In genomic region chr6:163419413-163420314, GRCh38 we compare ENCODE assay signal across 9 cellular contexts.
DNase-seq lines count a peak whose midpoint lies in the region; ATAC-seq, FAIRE-seq and TF ChIP-seq lines count a peak whose summit lies in the region.
"Had no signal": no experiment of that assay in that cellular context is flagged by ENCODE, and none has a peak within 500 bp of the region (broad histone marks: within the 10 kb centered on the region; RNA-seq: fewer than 3 reads in every experiment).

No MANE protein-coding gene starts in this region.

- no peak for ATAC-seq in RWPE2 (ENCODE audit: low read depth)
- no peak for ATAC-seq in effector memory CD8-positive, alpha-beta T cell (replicated peaks)

- FAIRE-seq in D721Med (lab: Jason Lieb, UNC) (peak; percentile 32), urothelium cell line (lab: Jason Lieb, UNC) (no peak)

- H3K27ac Mint-ChIP-seq in effector memory CD8-positive, alpha-beta T cell = no peak overlapping the region

- H3K27me3 Mint-ChIP-seq in effector memory CD8-positive, alpha-beta T cell = no peaks in the 10 kb centered on the region

- H3K4me1 ChIP-seq in RWPE2 (ENCODE audit: insufficient read depth, poor library complexity, severe bottlenecking) (peaks cover 6% of the 10 kb centered on the region), rectal smooth muscle tissue (ENCODE audit: control insufficient read depth, insufficient read depth, low read length) (peaks cover 13% of the 10 kb centered on the region)

- TF ChIP-seq CTCF in D721Med (IDR thresholded peaks at IDR 0.05; ENCODE audit: insufficient read depth, missing control alignments) (peak; percentile 5), RWPE2 (IDR thresholded peaks at IDR 0.05; ENCODE audit: poor library complexity, severe bottlenecking) (peak; percentile 13)

- H3K9me3 Mint-ChIP-seq in effector memory CD8-positive, alpha-beta T cell = no peaks in the 10 kb centered on the region

- H3K9ac ChIP-seq in rectal smooth muscle tissue (ENCODE audit: low read length) = no peak overlapping the region

- H3K36me3 ChIP-seq in RWPE2 (ENCODE audit: low read depth) (peaks cover 9% of the 10 kb centered on the region; the same call in 1 of the 2 replicates), rectal smooth muscle tissue (ENCODE audit: control insufficient read depth, insufficient read depth, low read length) (no peaks in the 10 kb centered on the region)

- no peak for DNase-seq in D721Med (ENCODE audit: insufficient read length, low spot score)
- no peak for DNase-seq in RWPE2 (ENCODE audit: low spot score)
- DNase-seq in fibroblast of peridontal ligament (ENCODE audit: extremely low read depth) = peak; percentile 73
- DNase-seq in epidermal melanocyte (ENCODE audit: insufficient read length, low spot score) = no peak
- no peak for DNase-seq in DMS53 treated with DMSO at 0.1 percent for 48 hours (lab: John Stamatoyannopoulos, UW; ENCODE audit: unreplicated experiment)
- DNase-seq in effector memory CD8-positive, alpha-beta T cell = no peak
- DNase-seq in urothelium cell line (ENCODE audit: low spot score) = no peak
- DNase-seq: activated CD4-positive, alpha-beta T cell treated with anti-CD3 and anti-CD28 coated beads for 4 hours had no signal

- no peak overlapping the region for H3K4me3 Mint-ChIP-seq in effector memory CD8-positive, alpha-beta T cell

- H3K27ac ChIP-seq in RWPE2 (ENCODE audit: poor library complexity, severe bottlenecking) = peak overlapping the region; percentile 92
- peak overlapping the region; percentile 42 for H3K27ac ChIP-seq in rectal smooth muscle tissue (ENCODE audit: low read depth, low read length)

- H3K4me3 ChIP-seq in RWPE2 (ENCODE audit: severe bottlenecking) (peak overlapping the region; percentile 10), rectal smooth muscle tissue (ENCODE audit: low read length) (no peak overlapping the region)

- H3K4me1 Mint-ChIP-seq in effector memory CD8-positive, alpha-beta T cell (ENCODE audit: low read depth in 2 of 2) = peaks cover 31 to 45% of the 10 kb centered on the region in 2 donors

- H3K27me3 ChIP-seq in RWPE2 (ENCODE audit: insufficient read depth, poor library complexity, severe bottlenecking) (no peaks in the 10 kb centered on the region), rectal smooth muscle tissue (ENCODE audit: control insufficient read depth, insufficient read depth, low read length) (no peaks in the 10 kb centered on the region)

- H3K9me3 ChIP-seq in RWPE2 (ENCODE audit: severe bottlenecking) = no peaks in the 10 kb centered on the region

- peaks cover 32% of the 10 kb centered on the region for H3K36me3 Mint-ChIP-seq in effector memory CD8-positive, alpha-beta T cell (ENCODE audit: insufficient read depth)
